ENCODE assay signal across 1 cellular context in genomic region chr15:89680282-89680873, GRCh38.
TF ChIP-seq lines count a peak whose summit lies in the region.

No MANE protein-coding gene starts in this region.

TF ChIP-seq in GM23338, 12 proteins besides CTCF, POLR2A, EP300 and RAD21 (continued from another document):
- TF ChIP-seq ZNF462 (CRISPR knock-in tag; IDR thresholded peaks at IDR 0.05) (no peak), EZH2phosphoT487 (IDR thresholded peaks at IDR 0.05; ENCODE audit: unreplicated experiment) (no peak), ZNF114 (CRISPR knock-in tag; IDR thresholded peaks at IDR 0.05) (no peak), EZH2 (IDR thresholded peaks at IDR 0.05; ENCODE audit: low read depth, unreplicated experiment) (no peak), NANOG (IDR thresholded peaks at IDR 0.05; ENCODE audit: borderline replicate concordance) (no peak), JUNB (IDR thresholded peaks at IDR 0.05; ENCODE audit: unreplicated experiment) (no peak), CREB1 (CRISPR knock-in tag; IDR thresholded peaks at IDR 0.05; ENCODE audit: low read depth) (no peak), ZNF331 (CRISPR knock-in tag; IDR thresholded peaks at IDR 0.05; ENCODE audit: low read depth) (no peak), STAT1 (IDR thresholded peaks at IDR 0.05; ENCODE audit: unreplicated experiment) (no peak), REST (IDR thresholded peaks at IDR 0.05; ENCODE audit: unreplicated experiment) (no peak)
